8 cellular contexts compared by ENCODE assay signal in genomic region chr22:30695351-30695762, GRCh38. TPM values are rescaled to one million over a fixed set of nuclear protein-coding genes. Genes with fewer than 3 reads are reported as not detected.
DNase-seq lines count a peak whose midpoint lies in the region; ATAC-seq and TF ChIP-seq lines count a peak whose summit lies in the region.

No MANE protein-coding gene starts in this region.

- POLR2A ChIA-PET in activated naive CD8-positive, alpha-beta T cell treated with anti-CD3 and anti-CD28 coated beads, Interleukin-2, amount 10 ng/mL, durations not matched to agents 7 days and 5 days (lab: Charles Lee): no interaction called here
- POLR2A ChIA-PET in HEK293T (lab: Yijun Ruan, JAX): interaction anchor here (1.7 kb wide), 2 partner anchors 8 to 11 kb away, joined by 6 read pairs; no protein-coding TSS in a partner anchor

- H3K4me3 ChIP-seq in HAP-1 (peak overlapping the region; percentile 63), iPS DF 6.9 (ENCODE audit: low read length) (peak overlapping the region; percentile 76), skeletal muscle cell (ENCODE audit: low read depth, low read length) (peak overlapping the region; percentile 61)

- DNase-seq in HAP-1 (ENCODE audit: low spot score in 2 of 2) (peak in 1 of 2 experiments; percentile 23), iPS DF 6.9 (ENCODE audit: low read depth, low spot score) (no peak), skeletal muscle cell (ENCODE audit: low read depth) (no peak), GM19240 (ENCODE audit: insufficient read length, low spot score) (no peak), HEK293T (ENCODE audit: extremely low spot score) (no peak)
- peak; percentile 27 for DNase-seq in activated naive CD8-positive, alpha-beta T cell treated with anti-CD3 and anti-CD28 coated beads, Interleukin-2, amount 10 ng/mL, durations not matched to agents 7 days and 5 days

- peak overlapping the region; percentile 31 for H3K4me3 Mint-ChIP-seq in activated naive CD8-positive, alpha-beta T cell treated with anti-CD3 and anti-CD28 coated beads, Interleukin-2, amount 10 ng/mL, durations not matched to agents 7 days and 5 days

- ATAC-seq in activated naive CD8-positive, alpha-beta T cell treated with anti-CD3 and anti-CD28 coated beads, Interleukin-2, amount 10 ng/mL, durations not matched to agents 7 days and 5 days (ENCODE audit: low read depth): no peak
- ATAC-seq in HG03565 (IDR thresholded peaks at IDR 0.05; ENCODE audit: unreplicated experiment): no peak
- no peak for ATAC-seq in GM19023 (IDR thresholded peaks at IDR 0.05; ENCODE audit: unreplicated experiment)

- no peaks in the 10 kb centered on the region for H3K36me3 Mint-ChIP-seq in activated naive CD8-positive, alpha-beta T cell treated with anti-CD3 and anti-CD28 coated beads, Interleukin-2, amount 10 ng/mL, durations not matched to agents 7 days and 5 days

- CTCF ChIA-PET in HEK293T (lab: Yijun Ruan, JAX): no interaction called here

- H3K9me3 ChIP-seq in HAP-1 (no peaks in the 10 kb centered on the region), iPS DF 6.9 (ENCODE audit: control insufficient read depth, insufficient read depth, low read length) (no peaks in the 10 kb centered on the region)

- no peak overlapping the region for H3K27ac ChIP-seq in iPS DF 6.9 (ENCODE audit: low read length)

- in situ Hi-C loops in HAP-1 (cut with MboI; ENCODE audit: low sequenced_read_pairs): no loop called here

- H3K27ac Mint-ChIP-seq in activated naive CD8-positive, alpha-beta T cell treated with anti-CD3 and anti-CD28 coated beads, Interleukin-2, amount 10 ng/mL, durations not matched to agents 7 days and 5 days: no peak overlapping the region

- no peaks in the 10 kb centered on the region for H3K9me3 Mint-ChIP-seq in activated naive CD8-positive, alpha-beta T cell treated with anti-CD3 and anti-CD28 coated beads, Interleukin-2, amount 10 ng/mL, durations not matched to agents 7 days and 5 days

- H3K36me3 ChIP-seq in HAP-1 (replicated peaks) (no peaks in the 10 kb centered on the region), iPS DF 6.9 (ENCODE audit: control insufficient read depth, insufficient read depth, low read length) (no peaks in the 10 kb centered on the region)

- H3K27me3 ChIP-seq in HAP-1 (ENCODE audit: low read depth) (no peaks in the 10 kb centered on the region), iPS DF 6.9 (ENCODE audit: control insufficient read depth, insufficient read depth, low read length) (peaks cover 9% of the 10 kb centered on the region; the same call in 1 of the 2 replicates)

- H3K4me1 ChIP-seq in HAP-1 (peaks cover 6% of the 10 kb centered on the region), iPS DF 6.9 (ENCODE audit: control insufficient read depth, insufficient read depth, low read length) (peaks cover 1% of the 10 kb centered on the region; the same call in 1 of the 2 replicates)

- peaks cover 46% of the 10 kb centered on the region for H3K27me3 Mint-ChIP-seq in activated naive CD8-positive, alpha-beta T cell treated with anti-CD3 and anti-CD28 coated beads, Interleukin-2, amount 10 ng/mL, durations not matched to agents 7 days and 5 days

- peaks cover 3% of the 10 kb centered on the region for H3K4me1 Mint-ChIP-seq in activated naive CD8-positive, alpha-beta T cell treated with anti-CD3 and anti-CD28 coated beads, Interleukin-2, amount 10 ng/mL, durations not matched to agents 7 days and 5 days

- no CpG with 5 or more reads among the region's 15 CpGs for WGBS in iPS DF 6.9 (ENCODE audit: insufficient coverage, insufficient read length)

TF ChIP-seq in HEK293T, 16 proteins besides CTCF, POLR2A, EP300 and RAD21:
- TF ChIP-seq L3MBTL2 (conservative IDR thresholded peaks at IDR 0.05) (no peak), SP1 (IDR thresholded peaks at IDR 0.05) (no peak), NFRKB (IDR thresholded peaks at IDR 0.05) (no peak), HDGF (IDR thresholded peaks at IDR 0.05; ENCODE audit: borderline replicate concordance) (no peak), LEF1 (IDR thresholded peaks at IDR 0.05; ENCODE audit: borderline replicate concordance) (no peak), BHLHE40 (IDR thresholded peaks at IDR 0.05; ENCODE audit: borderline replicate concordance) (no peak), FOXK2 (IDR thresholded peaks at IDR 0.05) (no peak), ELF4 (IDR thresholded peaks at IDR 0.05) (no peak), FOXM1 (IDR thresholded peaks at IDR 0.05; ENCODE audit: borderline replicate concordance) (no peak), CTBP1 (IDR thresholded peaks at IDR 0.05; ENCODE audit: borderline replicate concordance) (no peak), ZNF384 (IDR thresholded peaks at IDR 0.05) (no peak), SUZ12 (IDR thresholded peaks at IDR 0.05) (no peak), FOXA1 (IDR thresholded peaks at IDR 0.05) (no peak), ARNT (IDR thresholded peaks at IDR 0.05) (no peak), TARDBP (IDR thresholded peaks at IDR 0.05) (no peak)
- TF ChIP-seq, protein P1, sequence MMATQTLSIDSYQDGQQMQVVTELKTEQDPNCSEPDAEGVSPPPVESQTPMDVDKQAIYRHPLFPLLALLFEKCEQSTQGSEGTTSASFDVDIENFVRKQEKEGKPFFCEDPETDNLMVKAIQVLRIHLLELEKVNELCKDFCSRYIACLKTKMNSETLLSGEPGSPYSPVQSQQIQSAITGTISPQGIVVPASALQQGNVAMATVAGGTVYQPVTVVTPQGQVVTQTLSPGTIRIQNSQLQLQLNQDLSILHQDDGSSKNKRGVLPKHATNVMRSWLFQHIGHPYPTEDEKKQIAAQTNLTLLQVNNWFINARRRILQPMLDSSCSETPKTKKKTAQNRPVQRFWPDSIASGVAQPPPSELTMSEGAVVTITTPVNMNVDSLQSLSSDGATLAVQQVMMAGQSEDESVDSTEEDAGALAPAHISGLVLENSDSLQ (IDR thresholded peaks at IDR 0.05): no peak

RNA-seq across cellular contexts. Expression of gene OSBP2, which starts 0.7 kb away (rescaled TPM):
- under 1 TPM; 0.45 to 0.61 TPM for total RNA-seq in activated naive CD8-positive, alpha-beta T cell treated with anti-CD3 and anti-CD28 coated beads, Interleukin-2, amount 10 ng/mL, durations not matched to agents 7 days and 5 days

RNA-seq across cellular contexts. Expression of gene DUSP18, which starts 27.7 kb away (rescaled TPM):
- 10 to 100 TPM; 10.5 to 12.8 TPM for total RNA-seq in activated naive CD8-positive, alpha-beta T cell treated with anti-CD3 and anti-CD28 coated beads, Interleukin-2, amount 10 ng/mL, durations not matched to agents 7 days and 5 days

RNA-seq across cellular contexts. Expression of gene SLC35E4, which starts 59.8 kb away (rescaled TPM):
- 1 to 10 TPM; 1.5 to 2.4 TPM for total RNA-seq in activated naive CD8-positive, alpha-beta T cell treated with anti-CD3 and anti-CD28 coated beads, Interleukin-2, amount 10 ng/mL, durations not matched to agents 7 days and 5 days
